ENCODE assay signal across 1 cellular context in the genomic region with DNA sequence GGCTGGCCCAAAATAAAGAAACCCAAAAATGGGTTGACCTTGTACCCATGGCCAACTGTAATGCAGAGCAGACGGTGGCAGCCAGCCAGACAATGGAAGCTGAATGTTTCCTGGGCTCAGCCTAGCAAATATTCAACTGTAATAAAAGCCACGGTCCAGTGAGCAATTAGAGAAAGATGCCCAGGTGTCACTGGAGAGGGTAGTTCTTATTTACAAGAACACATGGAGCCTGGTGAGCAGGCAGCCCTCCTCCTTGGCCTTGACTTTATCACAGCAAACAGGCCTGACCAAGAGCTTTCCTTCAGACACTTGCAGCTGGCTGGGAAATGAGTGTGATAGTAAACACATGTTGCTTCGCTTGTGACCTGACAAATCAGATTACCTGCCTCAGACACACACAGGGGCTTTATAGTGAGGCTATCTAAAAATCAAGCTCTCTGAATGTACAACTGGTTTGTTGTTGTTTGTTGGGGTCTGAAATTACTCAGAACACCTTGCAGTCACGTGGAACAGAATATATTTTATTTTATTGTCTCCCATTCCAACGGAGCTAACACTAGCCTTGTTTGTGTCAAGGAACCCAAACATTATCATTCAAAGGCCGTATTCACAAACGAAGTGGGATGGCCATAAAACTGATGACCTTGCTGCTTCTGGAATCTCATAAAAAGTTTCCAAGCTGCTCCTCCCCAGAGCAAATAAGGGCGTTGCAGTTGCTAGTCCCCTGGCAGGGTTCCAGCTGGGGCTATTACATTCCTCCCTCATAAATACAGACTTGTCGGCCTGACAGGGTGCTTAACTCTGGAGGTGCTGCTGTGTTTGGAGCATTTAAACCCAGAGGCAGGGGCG.
TF ChIP-seq lines count a peak whose summit lies in the region.

No MANE protein-coding gene starts in this region.

TF ChIP-seq in HepG2, 621 proteins besides CTCF, POLR2A, EP300 and RAD21 (continued from another document and continues in another):
- TF ChIP-seq, protein P1, sequence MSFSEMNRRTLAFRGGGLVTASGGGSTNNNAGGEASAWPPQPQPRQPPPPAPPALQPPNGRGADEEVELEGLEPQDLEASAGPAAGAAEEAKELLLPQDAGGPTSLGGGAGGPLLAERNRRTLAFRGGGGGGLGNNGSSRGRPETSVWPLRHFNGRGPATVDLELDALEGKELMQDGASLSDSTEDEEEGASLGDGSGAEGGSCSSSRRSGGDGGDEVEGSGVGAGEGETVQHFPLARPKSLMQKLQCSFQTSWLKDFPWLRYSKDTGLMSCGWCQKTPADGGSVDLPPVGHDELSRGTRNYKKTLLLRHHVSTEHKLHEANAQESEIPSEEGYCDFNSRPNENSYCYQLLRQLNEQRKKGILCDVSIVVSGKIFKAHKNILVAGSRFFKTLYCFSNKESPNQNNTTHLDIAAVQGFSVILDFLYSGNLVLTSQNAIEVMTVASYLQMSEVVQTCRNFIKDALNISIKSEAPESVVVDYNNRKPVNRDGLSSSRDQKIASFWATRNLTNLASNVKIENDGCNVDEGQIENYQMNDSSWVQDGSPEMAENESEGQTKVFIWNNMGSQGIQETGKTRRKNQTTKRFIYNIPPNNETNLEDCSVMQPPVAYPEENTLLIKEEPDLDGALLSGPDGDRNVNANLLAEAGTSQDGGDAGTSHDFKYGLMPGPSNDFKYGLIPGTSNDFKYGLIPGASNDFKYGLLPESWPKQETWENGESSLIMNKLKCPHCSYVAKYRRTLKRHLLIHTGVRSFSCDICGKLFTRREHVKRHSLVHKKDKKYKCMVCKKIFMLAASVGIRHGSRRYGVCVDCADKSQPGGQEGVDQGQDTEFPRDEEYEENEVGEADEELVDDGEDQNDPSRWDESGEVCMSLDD (CRISPR knock-in tag; IDR thresholded peaks at IDR 0.05; ENCODE audit: borderline replicate concordance): no peak
- TF ChIP-seq, protein P2, sequence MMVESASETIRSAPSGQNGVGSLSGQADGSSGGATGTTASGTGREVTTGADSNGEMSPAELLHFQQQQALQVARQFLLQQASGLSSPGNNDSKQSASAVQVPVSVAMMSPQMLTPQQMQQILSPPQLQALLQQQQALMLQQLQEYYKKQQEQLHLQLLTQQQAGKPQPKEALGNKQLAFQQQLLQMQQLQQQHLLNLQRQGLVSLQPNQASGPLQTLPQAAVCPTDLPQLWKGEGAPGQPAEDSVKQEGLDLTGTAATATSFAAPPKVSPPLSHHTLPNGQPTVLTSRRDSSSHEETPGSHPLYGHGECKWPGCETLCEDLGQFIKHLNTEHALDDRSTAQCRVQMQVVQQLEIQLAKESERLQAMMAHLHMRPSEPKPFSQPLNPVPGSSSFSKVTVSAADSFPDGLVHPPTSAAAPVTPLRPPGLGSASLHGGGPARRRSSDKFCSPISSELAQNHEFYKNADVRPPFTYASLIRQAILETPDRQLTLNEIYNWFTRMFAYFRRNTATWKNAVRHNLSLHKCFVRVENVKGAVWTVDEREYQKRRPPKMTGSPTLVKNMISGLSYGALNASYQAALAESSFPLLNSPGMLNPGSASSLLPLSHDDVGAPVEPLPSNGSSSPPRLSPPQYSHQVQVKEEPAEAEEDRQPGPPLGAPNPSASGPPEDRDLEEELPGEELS (CRISPR knock-in tag; IDR thresholded peaks at IDR 0.05): peak; percentile 87
- TF ChIP-seq ZNF567 (CRISPR knock-in tag; IDR thresholded peaks at IDR 0.05; ENCODE audit: borderline replicate concordance) (no peak), CENPT (CRISPR knock-in tag; IDR thresholded peaks at IDR 0.05; ENCODE audit: low read depth) (no peak), ZNF260 (CRISPR knock-in tag; IDR thresholded peaks at IDR 0.05; ENCODE audit: borderline replicate concordance, low read depth) (no peak), MAZ (IDR thresholded peaks at IDR 0.05; ENCODE audit: borderline replicate concordance, low read depth, low read length) (no peak), MAZ (CRISPR knock-in tag; IDR thresholded peaks at IDR 0.05; ENCODE audit: low read depth) (no peak), ZFX (CRISPR knock-in tag; IDR thresholded peaks at IDR 0.05; ENCODE audit: low read depth) (no peak), ZNF761 (CRISPR knock-in tag; conservative IDR thresholded peaks at IDR 0.05) (0 out of 2 replicates have a peak, but pooled peaks have one; percentile 51), KDM1A (CRISPR knock-in tag; IDR thresholded peaks at IDR 0.05) (no peak), ZNF484 (CRISPR knock-in tag; IDR thresholded peaks at IDR 0.05; ENCODE audit: borderline replicate concordance, low read depth) (no peak), ZNF652 (CRISPR knock-in tag; IDR thresholded peaks at IDR 0.05; ENCODE audit: borderline replicate concordance, low read depth) (peak; percentile 82), ZNF616 (CRISPR knock-in tag; IDR thresholded peaks at IDR 0.05; ENCODE audit: low read depth) (no peak), ZNF143 (CRISPR knock-in tag; IDR thresholded peaks at IDR 0.05) (no peak), IRF2 (CRISPR knock-in tag; IDR thresholded peaks at IDR 0.05) (0 out of 2 replicates have a peak, but pooled peaks have one; percentile 31), NFATC3 (CRISPR knock-in tag; IDR thresholded peaks at IDR 0.05) (no peak), FOXA1 (IDR thresholded peaks at IDR 0.05) (no peak), FOXA1 (CRISPR knock-in tag; IDR thresholded peaks at IDR 0.05) (peak; percentile 75), SIN3A (IDR thresholded peaks at IDR 0.05; ENCODE audit: borderline replicate concordance, low read depth, low read length) (no peak), NBN (conservative IDR thresholded peaks at IDR 0.05) (no peak), NFIC (IDR thresholded peaks at IDR 0.05; ENCODE audit: low read length) (peak; percentile 85), ZNF333 (CRISPR knock-in tag; IDR thresholded peaks at IDR 0.05; ENCODE audit: borderline replicate concordance) (no peak), SOX13 (IDR thresholded peaks at IDR 0.05) (no peak), SOX13 (CRISPR knock-in tag; conservative IDR thresholded peaks at IDR 0.05 in 1 of 2, IDR thresholded peaks at IDR 0.05 in 1 of 2) (peak in 1 of 2 experiments; percentile 78; a peak in 2 of 4 replicates), ZNF230 (CRISPR knock-in tag; IDR thresholded peaks at IDR 0.05) (peak; percentile 81; the same call in 1 of the 2 replicates), FOXP1 (IDR thresholded peaks at IDR 0.05) (no peak), FOXP1 (CRISPR knock-in tag; IDR thresholded peaks at IDR 0.05) (peak; percentile 45), MYC (CRISPR knock-in tag; IDR thresholded peaks at IDR 0.05; ENCODE audit: borderline replicate concordance) (peak; percentile 78; the same call in 1 of the 2 replicates)
- TF ChIP-seq, protein P3, sequence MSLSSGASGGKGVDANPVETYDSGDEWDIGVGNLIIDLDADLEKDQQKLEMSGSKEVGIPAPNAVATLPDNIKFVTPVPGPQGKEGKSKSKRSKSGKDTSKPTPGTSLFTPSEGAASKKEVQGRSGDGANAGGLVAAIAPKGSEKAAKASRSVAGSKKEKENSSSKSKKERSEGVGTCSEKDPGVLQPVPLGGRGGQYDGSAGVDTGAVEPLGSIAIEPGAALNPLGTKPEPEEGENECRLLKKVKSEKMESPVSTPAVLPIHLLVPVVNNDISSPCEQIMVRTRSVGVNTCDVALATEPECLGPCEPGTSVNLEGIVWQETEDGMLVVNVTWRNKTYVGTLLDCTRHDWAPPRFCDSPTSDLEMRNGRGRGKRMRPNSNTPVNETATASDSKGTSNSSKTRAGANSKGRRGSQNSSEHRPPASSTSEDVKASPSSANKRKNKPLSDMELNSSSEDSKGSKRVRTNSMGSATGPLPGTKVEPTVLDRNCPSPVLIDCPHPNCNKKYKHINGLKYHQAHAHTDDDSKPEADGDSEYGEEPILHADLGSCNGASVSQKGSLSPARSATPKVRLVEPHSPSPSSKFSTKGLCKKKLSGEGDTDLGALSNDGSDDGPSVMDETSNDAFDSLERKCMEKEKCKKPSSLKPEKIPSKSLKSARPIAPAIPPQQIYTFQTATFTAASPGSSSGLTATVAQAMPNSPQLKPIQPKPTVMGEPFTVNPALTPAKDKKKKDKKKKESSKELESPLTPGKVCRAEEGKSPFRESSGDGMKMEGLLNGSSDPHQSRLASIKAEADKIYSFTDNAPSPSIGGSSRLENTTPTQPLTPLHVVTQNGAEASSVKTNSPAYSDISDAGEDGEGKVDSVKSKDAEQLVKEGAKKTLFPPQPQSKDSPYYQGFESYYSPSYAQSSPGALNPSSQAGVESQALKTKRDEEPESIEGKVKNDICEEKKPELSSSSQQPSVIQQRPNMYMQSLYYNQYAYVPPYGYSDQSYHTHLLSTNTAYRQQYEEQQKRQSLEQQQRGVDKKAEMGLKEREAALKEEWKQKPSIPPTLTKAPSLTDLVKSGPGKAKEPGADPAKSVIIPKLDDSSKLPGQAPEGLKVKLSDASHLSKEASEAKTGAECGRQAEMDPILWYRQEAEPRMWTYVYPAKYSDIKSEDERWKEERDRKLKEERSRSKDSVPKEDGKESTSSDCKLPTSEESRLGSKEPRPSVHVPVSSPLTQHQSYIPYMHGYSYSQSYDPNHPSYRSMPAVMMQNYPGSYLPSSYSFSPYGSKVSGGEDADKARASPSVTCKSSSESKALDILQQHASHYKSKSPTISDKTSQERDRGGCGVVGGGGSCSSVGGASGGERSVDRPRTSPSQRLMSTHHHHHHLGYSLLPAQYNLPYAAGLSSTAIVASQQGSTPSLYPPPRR (CRISPR knock-in tag; IDR thresholded peaks at IDR 0.05; ENCODE audit: borderline replicate concordance): peak; percentile 51; the same call in 1 of the 2 replicates
- TF ChIP-seq, protein P4, sequence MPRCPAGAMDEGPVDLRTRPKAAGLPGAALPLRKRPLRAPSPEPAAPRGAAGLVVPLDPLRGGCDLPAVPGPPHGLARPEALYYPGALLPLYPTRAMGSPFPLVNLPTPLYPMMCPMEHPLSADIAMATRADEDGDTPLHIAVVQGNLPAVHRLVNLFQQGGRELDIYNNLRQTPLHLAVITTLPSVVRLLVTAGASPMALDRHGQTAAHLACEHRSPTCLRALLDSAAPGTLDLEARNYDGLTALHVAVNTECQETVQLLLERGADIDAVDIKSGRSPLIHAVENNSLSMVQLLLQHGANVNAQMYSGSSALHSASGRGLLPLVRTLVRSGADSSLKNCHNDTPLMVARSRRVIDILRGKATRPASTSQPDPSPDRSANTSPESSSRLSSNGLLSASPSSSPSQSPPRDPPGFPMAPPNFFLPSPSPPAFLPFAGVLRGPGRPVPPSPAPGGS (CRISPR knock-in tag; IDR thresholded peaks at IDR 0.05): no peak
- TF ChIP-seq, protein P5, sequence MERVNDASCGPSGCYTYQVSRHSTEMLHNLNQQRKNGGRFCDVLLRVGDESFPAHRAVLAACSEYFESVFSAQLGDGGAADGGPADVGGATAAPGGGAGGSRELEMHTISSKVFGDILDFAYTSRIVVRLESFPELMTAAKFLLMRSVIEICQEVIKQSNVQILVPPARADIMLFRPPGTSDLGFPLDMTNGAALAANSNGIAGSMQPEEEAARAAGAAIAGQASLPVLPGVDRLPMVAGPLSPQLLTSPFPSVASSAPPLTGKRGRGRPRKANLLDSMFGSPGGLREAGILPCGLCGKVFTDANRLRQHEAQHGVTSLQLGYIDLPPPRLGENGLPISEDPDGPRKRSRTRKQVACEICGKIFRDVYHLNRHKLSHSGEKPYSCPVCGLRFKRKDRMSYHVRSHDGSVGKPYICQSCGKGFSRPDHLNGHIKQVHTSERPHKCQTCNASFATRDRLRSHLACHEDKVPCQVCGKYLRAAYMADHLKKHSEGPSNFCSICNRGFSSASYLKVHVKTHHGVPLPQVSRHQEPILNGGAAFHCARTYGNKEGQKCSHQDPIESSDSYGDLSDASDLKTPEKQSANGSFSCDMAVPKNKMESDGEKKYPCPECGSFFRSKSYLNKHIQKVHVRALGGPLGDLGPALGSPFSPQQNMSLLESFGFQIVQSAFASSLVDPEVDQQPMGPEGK (CRISPR knock-in tag; IDR thresholded peaks at IDR 0.05): peak; percentile 69
- TF ChIP-seq, protein P6, sequence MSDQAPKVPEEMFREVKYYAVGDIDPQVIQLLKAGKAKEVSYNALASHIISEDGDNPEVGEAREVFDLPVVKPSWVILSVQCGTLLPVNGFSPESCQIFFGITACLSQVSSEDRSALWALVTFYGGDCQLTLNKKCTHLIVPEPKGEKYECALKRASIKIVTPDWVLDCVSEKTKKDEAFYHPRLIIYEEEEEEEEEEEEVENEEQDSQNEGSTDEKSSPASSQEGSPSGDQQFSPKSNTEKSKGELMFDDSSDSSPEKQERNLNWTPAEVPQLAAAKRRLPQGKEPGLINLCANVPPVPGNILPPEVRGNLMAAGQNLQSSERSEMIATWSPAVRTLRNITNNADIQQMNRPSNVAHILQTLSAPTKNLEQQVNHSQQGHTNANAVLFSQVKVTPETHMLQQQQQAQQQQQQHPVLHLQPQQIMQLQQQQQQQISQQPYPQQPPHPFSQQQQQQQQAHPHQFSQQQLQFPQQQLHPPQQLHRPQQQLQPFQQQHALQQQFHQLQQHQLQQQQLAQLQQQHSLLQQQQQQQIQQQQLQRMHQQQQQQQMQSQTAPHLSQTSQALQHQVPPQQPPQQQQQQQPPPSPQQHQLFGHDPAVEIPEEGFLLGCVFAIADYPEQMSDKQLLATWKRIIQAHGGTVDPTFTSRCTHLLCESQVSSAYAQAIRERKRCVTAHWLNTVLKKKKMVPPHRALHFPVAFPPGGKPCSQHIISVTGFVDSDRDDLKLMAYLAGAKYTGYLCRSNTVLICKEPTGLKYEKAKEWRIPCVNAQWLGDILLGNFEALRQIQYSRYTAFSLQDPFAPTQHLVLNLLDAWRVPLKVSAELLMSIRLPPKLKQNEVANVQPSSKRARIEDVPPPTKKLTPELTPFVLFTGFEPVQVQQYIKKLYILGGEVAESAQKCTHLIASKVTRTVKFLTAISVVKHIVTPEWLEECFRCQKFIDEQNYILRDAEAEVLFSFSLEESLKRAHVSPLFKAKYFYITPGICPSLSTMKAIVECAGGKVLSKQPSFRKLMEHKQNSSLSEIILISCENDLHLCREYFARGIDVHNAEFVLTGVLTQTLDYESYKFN (CRISPR knock-in tag; conservative IDR thresholded peaks at IDR 0.05): peak; percentile 71
- TF ChIP-seq, protein P7, sequence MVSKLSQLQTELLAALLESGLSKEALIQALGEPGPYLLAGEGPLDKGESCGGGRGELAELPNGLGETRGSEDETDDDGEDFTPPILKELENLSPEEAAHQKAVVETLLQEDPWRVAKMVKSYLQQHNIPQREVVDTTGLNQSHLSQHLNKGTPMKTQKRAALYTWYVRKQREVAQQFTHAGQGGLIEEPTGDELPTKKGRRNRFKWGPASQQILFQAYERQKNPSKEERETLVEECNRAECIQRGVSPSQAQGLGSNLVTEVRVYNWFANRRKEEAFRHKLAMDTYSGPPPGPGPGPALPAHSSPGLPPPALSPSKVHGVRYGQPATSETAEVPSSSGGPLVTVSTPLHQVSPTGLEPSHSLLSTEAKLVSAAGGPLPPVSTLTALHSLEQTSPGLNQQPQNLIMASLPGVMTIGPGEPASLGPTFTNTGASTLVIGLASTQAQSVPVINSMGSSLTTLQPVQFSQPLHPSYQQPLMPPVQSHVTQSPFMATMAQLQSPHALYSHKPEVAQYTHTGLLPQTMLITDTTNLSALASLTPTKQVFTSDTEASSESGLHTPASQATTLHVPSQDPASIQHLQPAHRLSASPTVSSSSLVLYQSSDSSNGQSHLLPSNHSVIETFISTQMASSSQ (IDR thresholded peaks at IDR 0.05; ENCODE audit: low read depth): no peak
- TF ChIP-seq, protein P7 (CRISPR knock-in tag; IDR thresholded peaks at IDR 0.05; ENCODE audit: borderline replicate concordance): peak; percentile 71; the same call in 1 of the 2 replicates
